ENCODE assay signal across 8 cellular contexts in the genomic region with DNA sequence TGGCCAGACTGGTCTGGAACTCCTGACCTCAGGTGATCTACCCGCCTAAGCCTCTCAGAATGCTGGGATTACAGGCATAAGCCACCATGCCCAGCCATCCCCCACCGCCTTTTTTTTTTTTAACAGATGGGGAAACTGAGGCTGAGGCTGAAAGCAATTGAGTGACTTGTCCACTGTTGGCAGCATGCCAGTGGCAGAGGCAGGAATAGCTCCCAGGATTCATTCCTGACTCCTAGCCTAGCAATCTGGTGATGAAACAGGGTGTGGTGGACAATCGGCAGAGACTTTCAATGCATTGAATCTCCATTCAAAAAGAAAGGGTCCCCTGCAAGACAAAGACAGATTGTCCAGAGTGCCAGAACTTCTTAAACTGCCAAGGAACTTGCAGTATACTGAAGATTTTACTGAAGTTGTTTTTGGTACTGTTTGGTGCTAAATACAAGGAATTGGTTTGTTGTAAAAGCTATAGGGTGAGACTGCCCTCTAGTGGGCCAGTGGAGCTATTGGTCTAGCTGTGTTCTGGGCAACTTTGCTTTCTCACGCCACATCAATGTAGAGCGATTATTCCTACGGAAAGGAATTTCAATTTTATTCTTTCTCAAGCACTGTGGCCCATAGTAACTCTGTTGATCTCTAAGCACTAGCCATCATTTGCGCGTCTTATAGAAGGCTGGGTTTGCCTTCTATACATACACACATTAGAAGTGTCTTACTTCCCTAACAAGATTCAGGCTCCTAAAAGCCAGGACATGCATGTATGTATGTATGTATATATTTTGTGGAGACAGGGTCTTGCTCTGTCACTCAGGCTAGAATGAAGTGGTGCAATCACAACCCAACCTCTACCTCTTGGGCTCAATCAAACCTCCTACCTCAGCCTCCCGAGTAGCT. TPM values are rescaled to one million over a fixed set of nuclear protein-coding genes. Genes with fewer than 3 reads are reported as not detected.
DNase-seq lines count a peak whose midpoint lies in the region; ATAC-seq and TF ChIP-seq lines count a peak whose summit lies in the region.

No MANE protein-coding gene starts in this region.

- no peak overlapping the region for H3K4me3 ChIP-seq in LNCaP clone FGC (ENCODE audit: low read depth, low read length)

- H3K4me3 Mint-ChIP-seq in activated naive CD4-positive, alpha-beta T cell treated with anti-CD3 and anti-CD28 coated beads, Interleukin-2, amount 10 ng/mL, durations not matched to agents 7 days and 5 days, result no peak overlapping the region
- no peak overlapping the region for H3K4me3 Mint-ChIP-seq in glutamatergic neuron (ENCODE audit: unreplicated experiment)

- H3K27ac Mint-ChIP-seq in activated naive CD4-positive, alpha-beta T cell treated with anti-CD3 and anti-CD28 coated beads, Interleukin-2, amount 10 ng/mL, durations not matched to agents 7 days and 5 days, result no peak overlapping the region
- no peak overlapping the region for H3K27ac Mint-ChIP-seq in glutamatergic neuron (ENCODE audit: unreplicated experiment)

- H3K36me3 Mint-ChIP-seq in activated naive CD4-positive, alpha-beta T cell treated with anti-CD3 and anti-CD28 coated beads, Interleukin-2, amount 10 ng/mL, durations not matched to agents 7 days and 5 days, result no peaks in the 10 kb centered on the region
- no peaks in the 10 kb centered on the region for H3K36me3 Mint-ChIP-seq in glutamatergic neuron (ENCODE audit: unreplicated experiment)

- intact Hi-C loops in posterior cingulate gyrus (cut with DNase I), result loop anchor here (1.0 to 5.0 kb wide), 2 partner anchors 185 to 438 kb away; no protein-coding TSS in a partner anchor

- H3K9me3 Mint-ChIP-seq in activated naive CD4-positive, alpha-beta T cell treated with anti-CD3 and anti-CD28 coated beads, Interleukin-2, amount 10 ng/mL, durations not matched to agents 7 days and 5 days, result no peaks in the 10 kb centered on the region
- H3K9me3 Mint-ChIP-seq in glutamatergic neuron (ENCODE audit: unreplicated experiment), result no peaks in the 10 kb centered on the region

- ATAC-seq in GM19455 (IDR thresholded peaks at IDR 0.05; ENCODE audit: unreplicated experiment), result no peak

- peak; percentile 79 for DNase-seq in Daoy (ENCODE audit: low read depth)
- peak; percentile 45 for DNase-seq in LNCaP clone FGC (ENCODE audit: low read depth)
- DNase-seq in SK-MEL-5 (ENCODE audit: low read depth, low spot score), result peak; percentile 82
- peak; percentile 77 for DNase-seq in activated naive CD4-positive, alpha-beta T cell treated with anti-CD3 and anti-CD28 coated beads, Interleukin-2, amount 10 ng/mL, durations not matched to agents 7 days and 5 days
- peak; percentile 51 for DNase-seq in glutamatergic neuron
- peak in 6 of 10 donors; percentile 48 to 87 (median 67) for DNase-seq in posterior cingulate gyrus
- peak; percentile 76 for DNase-seq in ureter (ENCODE audit: low spot score)

- H3K4me1 Mint-ChIP-seq in activated naive CD4-positive, alpha-beta T cell treated with anti-CD3 and anti-CD28 coated beads, Interleukin-2, amount 10 ng/mL, durations not matched to agents 7 days and 5 days, result no peaks in the 10 kb centered on the region
- peaks cover 4% of the 10 kb centered on the region for H3K4me1 Mint-ChIP-seq in glutamatergic neuron (ENCODE audit: low read depth, unreplicated experiment)

- H3K27me3 Mint-ChIP-seq in activated naive CD4-positive, alpha-beta T cell treated with anti-CD3 and anti-CD28 coated beads, Interleukin-2, amount 10 ng/mL, durations not matched to agents 7 days and 5 days, result peaks cover 31% of the 10 kb centered on the region
- H3K27me3 Mint-ChIP-seq in glutamatergic neuron (ENCODE audit: unreplicated experiment), result no peaks in the 10 kb centered on the region

- CTCF ChIA-PET in activated naive CD4-positive, alpha-beta T cell treated with anti-CD3 and anti-CD28 coated beads, Interleukin-2, amount 10 ng/mL, durations not matched to agents 7 days and 5 days (lab: Charles Lee), result interaction anchor here (0.6 to 3.7 kb wide), 29 partner anchors 8 to 466 kb away, joined by 3 to 45 read pairs (median 4); no protein-coding TSS in a partner anchor

- in situ Hi-C loops in SK-MEL-5 (cut with HindIII; ENCODE audit: low pct_unique_long_range_greater_than_20kb, low sequenced_read_pairs), result no loop called here

- TF ChIP-seq CTCF in LNCaP clone FGC (IDR thresholded peaks at IDR 0.05; ENCODE audit: control insufficient read depth, extremely low read depth, insufficient read depth) (peak; percentile 85), glutamatergic neuron (IDR thresholded peaks at IDR 0.05; ENCODE audit: partially characterized antibody, unreplicated experiment) (peak; percentile 94)

RNA-seq across cellular contexts. Expression of a gene that starts 21.0 kb away (rescaled TPM):
- not detected in 2 replicates for total RNA-seq in Daoy (2014; rRNA removed; shearing (Covaris generic))
- total RNA-seq in SK-MEL-5 (2014; rRNA removed; shearing (Covaris generic)), result not detected in 2 replicates
- polyA plus RNA-seq in SK-MEL-5 (2015; cell fraction: cytosol; rRNA removed), result not detected in 2 replicates
- not detected in 2 replicates for polyA plus RNA-seq in SK-MEL-5 (2015; cell fraction: nucleus; rRNA removed)
- total RNA-seq in glutamatergic neuron (ENCODE audit: unreplicated experiment) (not detected), ureter (not detected)

RNA-seq across cellular contexts. Expression of a gene that starts 32.2 kb away (rescaled TPM):
- total RNA-seq in Daoy (2014; rRNA removed; shearing (Covaris generic)), result 0.36 and 1.4 TPM in 2 replicates
- total RNA-seq in SK-MEL-5 (2014; rRNA removed; shearing (Covaris generic)), result 23.0 and 23.5 TPM in 2 replicates
- 48.7 and 64.4 TPM in 2 replicates for polyA plus RNA-seq in SK-MEL-5 (2015; cell fraction: cytosol; rRNA removed)
- 9.2 and 14.5 TPM in 2 replicates for polyA plus RNA-seq in SK-MEL-5 (2015; cell fraction: nucleus; rRNA removed)
- total RNA-seq in glutamatergic neuron (ENCODE audit: unreplicated experiment) (20.5 TPM), ureter (16.5 TPM)
